Comparison of ENCODE assay signal across 1 cellular context in the genomic region with DNA sequence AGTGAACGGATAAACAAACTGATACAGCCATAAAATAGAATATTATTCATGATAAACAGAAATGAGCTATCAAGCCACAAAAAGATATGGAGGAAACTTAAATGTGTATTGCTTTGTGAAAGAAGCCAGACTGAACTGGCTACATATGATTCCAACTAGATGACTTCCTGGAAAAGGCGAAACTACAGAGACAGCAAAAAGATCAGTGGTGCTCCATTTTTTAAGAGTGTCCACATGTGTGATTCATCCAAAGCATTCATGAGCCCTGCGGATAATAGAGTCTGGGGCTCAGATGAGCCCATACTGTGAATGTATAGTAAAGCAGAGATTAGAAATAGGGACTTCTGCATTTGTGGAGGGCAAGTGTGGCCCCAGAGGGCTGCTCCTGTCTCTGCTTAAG.
TF ChIP-seq lines count a peak whose summit lies in the region.

No MANE protein-coding gene starts in this region.

TF ChIP-seq in GM23338, 12 proteins besides CTCF, POLR2A, EP300 and RAD21:
- TF ChIP-seq, protein P1, sequence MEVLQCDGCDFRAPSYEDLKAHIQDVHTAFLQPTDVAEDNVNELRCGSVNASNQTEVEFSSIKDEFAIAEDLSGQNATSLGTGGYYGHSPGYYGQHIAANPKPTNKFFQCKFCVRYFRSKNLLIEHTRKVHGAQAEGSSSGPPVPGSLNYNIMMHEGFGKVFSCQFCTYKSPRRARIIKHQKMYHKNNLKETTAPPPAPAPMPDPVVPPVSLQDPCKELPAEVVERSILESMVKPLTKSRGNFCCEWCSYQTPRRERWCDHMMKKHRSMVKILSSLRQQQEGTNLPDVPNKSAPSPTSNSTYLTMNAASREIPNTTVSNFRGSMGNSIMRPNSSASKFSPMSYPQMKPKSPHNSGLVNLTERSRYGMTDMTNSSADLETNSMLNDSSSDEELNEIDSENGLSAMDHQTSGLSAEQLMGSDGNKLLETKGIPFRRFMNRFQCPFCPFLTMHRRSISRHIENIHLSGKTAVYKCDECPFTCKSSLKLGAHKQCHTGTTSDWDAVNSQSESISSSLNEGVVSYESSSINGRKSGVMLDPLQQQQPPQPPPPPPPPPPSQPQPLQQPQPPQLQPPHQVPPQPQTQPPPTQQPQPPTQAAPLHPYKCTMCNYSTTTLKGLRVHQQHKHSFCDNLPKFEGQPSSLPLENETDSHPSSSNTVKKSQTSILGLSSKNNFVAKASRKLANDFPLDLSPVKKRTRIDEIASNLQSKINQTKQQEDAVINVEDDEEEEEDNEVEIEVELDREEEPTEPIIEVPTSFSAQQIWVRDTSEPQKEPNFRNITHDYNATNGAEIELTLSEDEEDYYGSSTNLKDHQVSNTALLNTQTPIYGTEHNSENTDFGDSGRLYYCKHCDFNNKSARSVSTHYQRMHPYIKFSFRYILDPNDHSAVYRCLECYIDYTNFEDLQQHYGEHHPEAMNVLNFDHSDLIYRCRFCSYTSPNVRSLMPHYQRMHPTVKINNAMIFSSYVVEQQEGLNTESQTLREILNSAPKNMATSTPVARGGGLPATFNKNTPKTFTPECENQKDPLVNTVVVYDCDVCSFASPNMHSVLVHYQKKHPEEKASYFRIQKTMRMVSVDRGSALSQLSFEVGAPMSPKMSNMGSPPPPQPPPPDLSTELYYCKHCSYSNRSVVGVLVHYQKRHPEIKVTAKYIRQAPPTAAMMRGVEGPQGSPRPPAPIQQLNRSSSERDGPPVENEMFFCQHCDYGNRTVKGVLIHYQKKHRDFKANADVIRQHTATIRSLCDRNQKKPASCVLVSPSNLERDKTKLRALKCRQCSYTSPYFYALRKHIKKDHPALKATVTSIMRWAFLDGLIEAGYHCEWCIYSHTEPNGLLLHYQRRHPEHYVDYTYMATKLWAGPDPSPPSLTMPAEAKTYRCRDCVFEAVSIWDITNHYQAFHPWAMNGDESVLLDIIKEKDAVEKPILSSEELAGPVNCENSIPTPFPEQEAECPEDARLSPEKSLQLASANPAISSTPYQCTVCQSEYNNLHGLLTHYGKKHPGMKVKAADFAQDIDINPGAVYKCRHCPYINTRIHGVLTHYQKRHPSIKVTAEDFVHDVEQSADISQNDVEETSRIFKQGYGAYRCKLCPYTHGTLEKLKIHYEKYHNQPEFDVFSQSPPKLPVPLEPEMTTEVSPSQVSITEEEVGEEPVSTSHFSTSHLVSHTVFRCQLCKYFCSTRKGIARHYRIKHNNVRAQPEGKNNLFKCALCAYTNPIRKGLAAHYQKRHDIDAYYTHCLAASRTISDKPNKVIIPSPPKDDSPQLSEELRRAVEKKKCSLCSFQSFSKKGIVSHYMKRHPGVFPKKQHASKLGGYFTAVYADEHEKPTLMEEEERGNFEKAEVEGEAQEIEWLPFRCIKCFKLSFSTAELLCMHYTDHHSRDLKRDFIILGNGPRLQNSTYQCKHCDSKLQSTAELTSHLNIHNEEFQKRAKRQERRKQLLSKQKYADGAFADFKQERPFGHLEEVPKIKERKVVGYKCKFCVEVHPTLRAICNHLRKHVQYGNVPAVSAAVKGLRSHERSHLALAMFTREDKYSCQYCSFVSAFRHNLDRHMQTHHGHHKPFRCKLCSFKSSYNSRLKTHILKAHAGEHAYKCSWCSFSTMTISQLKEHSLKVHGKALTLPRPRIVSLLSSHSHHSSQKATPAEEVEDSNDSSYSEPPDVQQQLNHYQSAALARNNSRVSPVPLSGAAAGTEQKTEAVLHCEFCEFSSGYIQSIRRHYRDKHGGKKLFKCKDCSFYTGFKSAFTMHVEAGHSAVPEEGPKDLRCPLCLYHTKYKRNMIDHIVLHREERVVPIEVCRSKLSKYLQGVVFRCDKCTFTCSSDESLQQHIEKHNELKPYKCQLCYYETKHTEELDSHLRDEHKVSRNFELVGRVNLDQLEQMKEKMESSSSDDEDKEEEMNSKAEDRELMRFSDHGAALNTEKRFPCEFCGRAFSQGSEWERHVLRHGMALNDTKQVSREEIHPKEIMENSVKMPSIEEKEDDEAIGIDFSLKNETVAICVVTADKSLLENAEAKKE (CRISPR knock-in tag; IDR thresholded peaks at IDR 0.05) = no peak
- TF ChIP-seq CREB1 (CRISPR knock-in tag; IDR thresholded peaks at IDR 0.05; ENCODE audit: low read depth) (no peak), ZNF114 (CRISPR knock-in tag; IDR thresholded peaks at IDR 0.05) (no peak), EZH2phosphoT487 (IDR thresholded peaks at IDR 0.05; ENCODE audit: unreplicated experiment) (no peak), ZNF331 (CRISPR knock-in tag; IDR thresholded peaks at IDR 0.05; ENCODE audit: low read depth) (no peak), POLR2AphosphoS5 (IDR thresholded peaks at IDR 0.05; ENCODE audit: low read depth) (no peak), NANOG (IDR thresholded peaks at IDR 0.05; ENCODE audit: borderline replicate concordance) (no peak), EZH2 (IDR thresholded peaks at IDR 0.05; ENCODE audit: low read depth, unreplicated experiment) (no peak), STAT1 (IDR thresholded peaks at IDR 0.05; ENCODE audit: unreplicated experiment) (no peak), JUNB (IDR thresholded peaks at IDR 0.05; ENCODE audit: unreplicated experiment) (no peak)
- TF ChIP-seq, protein P2, sequence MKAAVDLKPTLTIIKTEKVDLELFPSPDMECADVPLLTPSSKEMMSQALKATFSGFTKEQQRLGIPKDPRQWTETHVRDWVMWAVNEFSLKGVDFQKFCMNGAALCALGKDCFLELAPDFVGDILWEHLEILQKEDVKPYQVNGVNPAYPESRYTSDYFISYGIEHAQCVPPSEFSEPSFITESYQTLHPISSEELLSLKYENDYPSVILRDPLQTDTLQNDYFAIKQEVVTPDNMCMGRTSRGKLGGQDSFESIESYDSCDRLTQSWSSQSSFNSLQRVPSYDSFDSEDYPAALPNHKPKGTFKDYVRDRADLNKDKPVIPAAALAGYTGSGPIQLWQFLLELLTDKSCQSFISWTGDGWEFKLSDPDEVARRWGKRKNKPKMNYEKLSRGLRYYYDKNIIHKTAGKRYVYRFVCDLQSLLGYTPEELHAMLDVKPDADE (IDR thresholded peaks at IDR 0.05) = no peak
- TF ChIP-seq, protein P3, sequence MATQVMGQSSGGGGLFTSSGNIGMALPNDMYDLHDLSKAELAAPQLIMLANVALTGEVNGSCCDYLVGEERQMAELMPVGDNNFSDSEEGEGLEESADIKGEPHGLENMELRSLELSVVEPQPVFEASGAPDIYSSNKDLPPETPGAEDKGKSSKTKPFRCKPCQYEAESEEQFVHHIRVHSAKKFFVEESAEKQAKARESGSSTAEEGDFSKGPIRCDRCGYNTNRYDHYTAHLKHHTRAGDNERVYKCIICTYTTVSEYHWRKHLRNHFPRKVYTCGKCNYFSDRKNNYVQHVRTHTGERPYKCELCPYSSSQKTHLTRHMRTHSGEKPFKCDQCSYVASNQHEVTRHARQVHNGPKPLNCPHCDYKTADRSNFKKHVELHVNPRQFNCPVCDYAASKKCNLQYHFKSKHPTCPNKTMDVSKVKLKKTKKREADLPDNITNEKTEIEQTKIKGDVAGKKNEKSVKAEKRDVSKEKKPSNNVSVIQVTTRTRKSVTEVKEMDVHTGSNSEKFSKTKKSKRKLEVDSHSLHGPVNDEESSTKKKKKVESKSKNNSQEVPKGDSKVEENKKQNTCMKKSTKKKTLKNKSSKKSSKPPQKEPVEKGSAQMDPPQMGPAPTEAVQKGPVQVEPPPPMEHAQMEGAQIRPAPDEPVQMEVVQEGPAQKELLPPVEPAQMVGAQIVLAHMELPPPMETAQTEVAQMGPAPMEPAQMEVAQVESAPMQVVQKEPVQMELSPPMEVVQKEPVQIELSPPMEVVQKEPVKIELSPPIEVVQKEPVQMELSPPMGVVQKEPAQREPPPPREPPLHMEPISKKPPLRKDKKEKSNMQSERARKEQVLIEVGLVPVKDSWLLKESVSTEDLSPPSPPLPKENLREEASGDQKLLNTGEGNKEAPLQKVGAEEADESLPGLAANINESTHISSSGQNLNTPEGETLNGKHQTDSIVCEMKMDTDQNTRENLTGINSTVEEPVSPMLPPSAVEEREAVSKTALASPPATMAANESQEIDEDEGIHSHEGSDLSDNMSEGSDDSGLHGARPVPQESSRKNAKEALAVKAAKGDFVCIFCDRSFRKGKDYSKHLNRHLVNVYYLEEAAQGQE (IDR thresholded peaks at IDR 0.05; ENCODE audit: unreplicated experiment) = no peak
